8 cellular contexts compared by ENCODE assay signal in the genomic region with DNA sequence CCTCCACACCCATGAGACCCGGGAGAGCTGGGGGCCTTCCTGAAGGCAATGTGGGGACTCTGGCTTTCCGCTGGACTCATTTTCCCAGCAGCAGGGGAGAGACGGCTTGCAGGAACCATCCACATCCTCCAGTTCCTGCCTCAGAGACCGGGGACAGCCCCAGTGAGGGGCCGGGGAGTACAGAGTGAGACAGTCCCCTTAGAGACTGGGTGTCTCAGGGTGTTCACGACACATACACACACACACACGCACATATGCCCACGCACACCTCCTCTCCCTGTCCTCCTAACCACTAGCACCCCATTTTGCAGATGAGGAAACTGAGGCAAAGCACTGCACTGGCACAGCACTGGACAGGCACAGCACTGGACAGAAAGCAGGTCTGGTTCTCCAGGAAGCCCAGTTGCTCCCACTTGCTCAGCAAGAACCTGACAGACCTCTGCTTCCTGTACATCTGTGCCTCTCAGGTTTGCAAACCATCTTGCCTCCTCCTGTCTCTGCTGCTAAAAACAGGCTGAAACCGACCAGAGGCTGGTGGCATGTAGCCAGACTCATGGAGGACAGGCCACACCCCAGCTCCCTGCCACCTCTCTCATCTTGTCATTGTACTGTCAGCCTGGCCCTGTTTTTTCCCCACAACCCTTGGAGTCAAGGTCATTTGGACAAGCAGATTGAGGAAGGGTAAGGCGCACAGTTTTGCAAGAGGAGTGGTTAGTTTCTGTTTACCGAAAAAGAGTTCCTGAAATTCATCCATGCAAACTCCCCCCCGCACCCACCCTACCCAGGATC. TPM values are rescaled to one million over a fixed set of nuclear protein-coding genes. Genes with fewer than 3 reads are reported as not detected.
A peak's percentile ranks its signal among the peaks of the same experiment; 100 is the strongest.
DNase-seq lines count a peak whose midpoint lies in the region; ATAC-seq and TF ChIP-seq lines count a peak whose summit lies in the region.

No MANE protein-coding gene starts in this region.

- peaks cover 100% of the 10 kb centered on the region for H3K4me1 Mint-ChIP-seq in stimulated activated naive CD8-positive, alpha-beta T cell treated with anti-CD3 and anti-CD28 coated beads, Interleukin-15, Interleukin-2, amounts not matched to agents 100 ng/mL and 50 ng/mL, for 24 hours (ENCODE audit: low read depth)

- peak overlapping the region; percentile 96 to 97 for H3K27ac Mint-ChIP-seq in activated naive CD4-positive, alpha-beta T cell treated with anti-CD3 and anti-CD28 coated beads, Interleukin-2, amount 50 U/mL, for 72 hours
- H3K27ac Mint-ChIP-seq in stimulated activated naive CD8-positive, alpha-beta T cell treated with anti-CD3 and anti-CD28 coated beads, Interleukin-15, Interleukin-2, amounts not matched to agents 100 ng/mL and 50 ng/mL, for 24 hours = peak overlapping the region; percentile 99

- no peaks in the 10 kb centered on the region for H3K36me3 ChIP-seq in ACC112 (ENCODE audit: insufficient read depth, low read length)
- H3K36me3 ChIP-seq in Peyer's patch = no peaks in the 10 kb centered on the region

- peak overlapping the region; percentile 25 for H2AFZ ChIP-seq in ACC112 (ENCODE audit: low read length, unreplicated experiment)

- H3K9me3 ChIP-seq in Peyer's patch = no peaks in the 10 kb centered on the region

- H3K4me3 ChIP-seq in ACC112 (ENCODE audit: low read depth, low read length) (no peak overlapping the region), Peyer's patch (peak overlapping the region in 1 of 4 donors; percentile 7)

- H3K27me3 ChIP-seq in ACC112 (ENCODE audit: insufficient read depth, low read length) = no peaks in the 10 kb centered on the region
- H3K27me3 ChIP-seq in Peyer's patch = no peaks in the 10 kb centered on the region

- no peaks in the 10 kb centered on the region for H3K79me2 ChIP-seq in ACC112 (ENCODE audit: control insufficient read depth, insufficient read depth, low read length, unreplicated experiment)

- DNase-seq in Peyer's patch (peak; percentile 70 to 92 (median 82)), kidney tubule cell (ENCODE audit: low spot score) (peak; percentile 21), HT-29 (ENCODE audit: low spot score) (no peak)
- DNase-seq in activated naive CD4-positive, alpha-beta T cell treated with anti-CD3 and anti-CD28 coated beads, Interleukin-2, amount 50 U/mL, for 72 hours (ENCODE audit: low spot score in 2 of 2) = peak; percentile 51 to 86

- no peaks in the 10 kb centered on the region for H3K9me3 Mint-ChIP-seq in activated naive CD4-positive, alpha-beta T cell treated with anti-CD3 and anti-CD28 coated beads, Interleukin-2, amount 50 U/mL, for 72 hours
- H3K9me3 Mint-ChIP-seq in stimulated activated naive CD8-positive, alpha-beta T cell treated with anti-CD3 and anti-CD28 coated beads, Interleukin-15, Interleukin-2, amounts not matched to agents 100 ng/mL and 50 ng/mL, for 24 hours = no peaks in the 10 kb centered on the region

- no peak overlapping the region for H3K27ac ChIP-seq in ACC112 (ENCODE audit: low read depth, low read length)
- peak overlapping the region; percentile 81 to 93 (median 86) for H3K27ac ChIP-seq in Peyer's patch

- TF ChIP-seq POLR2A in Peyer's patch (IDR thresholded peaks at IDR 0.05) = no peak

- peaks cover 0 to 4% of the 10 kb centered on the region in 2 donors for H3K36me3 Mint-ChIP-seq in activated naive CD4-positive, alpha-beta T cell treated with anti-CD3 and anti-CD28 coated beads, Interleukin-2, amount 50 U/mL, for 72 hours
- H3K36me3 Mint-ChIP-seq in stimulated activated naive CD8-positive, alpha-beta T cell treated with anti-CD3 and anti-CD28 coated beads, Interleukin-15, Interleukin-2, amounts not matched to agents 100 ng/mL and 50 ng/mL, for 24 hours (ENCODE audit: low read depth) = no peaks in the 10 kb centered on the region

- ATAC-seq in GM18909 (IDR thresholded peaks at IDR 0.05; ENCODE audit: poor library complexity, unreplicated experiment) (peak; percentile 57), HG03103 (IDR thresholded peaks at IDR 0.05; ENCODE audit: low read depth, unreplicated experiment) (peak; percentile 44)
- peak; percentile 58 to 64 for ATAC-seq in activated naive CD4-positive, alpha-beta T cell treated with anti-CD3 and anti-CD28 coated beads, Interleukin-2, amount 50 U/mL, for 72 hours

- no peak for TF ChIP-seq CTCF in Peyer's patch (IDR thresholded peaks at IDR 0.05)

- no peaks in the 10 kb centered on the region for H3K27me3 Mint-ChIP-seq in stimulated activated naive CD8-positive, alpha-beta T cell treated with anti-CD3 and anti-CD28 coated beads, Interleukin-15, Interleukin-2, amounts not matched to agents 100 ng/mL and 50 ng/mL, for 24 hours

- H3K4me1 ChIP-seq in ACC112 (ENCODE audit: control insufficient read depth, insufficient read depth, low read length, unreplicated experiment) = peaks cover 17% of the 10 kb centered on the region
- H3K4me1 ChIP-seq in Peyer's patch = peaks cover 19 to 52% (median 48%) of the 10 kb centered on the region in 4 donors

- H3K4me3 Mint-ChIP-seq in stimulated activated naive CD8-positive, alpha-beta T cell treated with anti-CD3 and anti-CD28 coated beads, Interleukin-15, Interleukin-2, amounts not matched to agents 100 ng/mL and 50 ng/mL, for 24 hours = peak overlapping the region; percentile 69

RNA-seq across cellular contexts. Expression of a gene that starts 8.0 kb away (rescaled TPM):
- under 1 TPM in 1 of 4 donors, not detected in 3; 0.27 TPM for total RNA-seq in Peyer's patch
- total RNA-seq in activated naive CD4-positive, alpha-beta T cell treated with anti-CD3 and anti-CD28 coated beads, Interleukin-2, amount 50 U/mL, for 72 hours = under 1 TPM; 0.45 to 0.68 TPM
- total RNA-seq in HT-29 (2014; rRNA removed; shearing (Covaris generic)) = 0.20 TPM in 1 of 2 replicates, not detected in the other

RNA-seq across cellular contexts. Expression of a gene that starts 45.7 kb away (rescaled TPM):
- 100 to 1,000 TPM in 3 of 4 donors, 10 to 100 TPM in 1; 38.0 to 169 (median 127) TPM for total RNA-seq in Peyer's patch
- total RNA-seq in activated naive CD4-positive, alpha-beta T cell treated with anti-CD3 and anti-CD28 coated beads, Interleukin-2, amount 50 U/mL, for 72 hours = 100 to 1,000 TPM in 1 of 2 donors, 10 to 100 TPM in 1; 54.5 to 126 TPM
- total RNA-seq in HT-29 (2014; rRNA removed; shearing (Covaris generic)) = 25.0 and 28.8 TPM in 2 replicates
